Comparison of ENCODE assay signal across 2 cellular contexts in genomic region chr17:38460716-38461650, GRCh38.
A peak's percentile ranks its signal among the peaks of the same experiment; 100 is the strongest.
TF ChIP-seq lines count a peak whose summit lies in the region.

No MANE protein-coding gene starts in this region.

TF ChIP-seq in A549, 52 proteins besides CTCF, POLR2A, EP300 and RAD21 (continued from another document):
- no peak for TF ChIP-seq ELK1 (IDR thresholded peaks at IDR 0.05; ENCODE audit: low read depth, low read length)

TF ChIP-seq in K562, 482 proteins besides CTCF, POLR2A, EP300 and RAD21:
- TF ChIP-seq E2F8 (IDR thresholded peaks at IDR 0.05; ENCODE audit: low read depth, partially characterized antibody), result peak; percentile 73
- TF ChIP-seq ZC3H8 (IDR thresholded peaks at IDR 0.05), result no peak
- TF ChIP-seq MNT (conservative IDR thresholded peaks at IDR 0.05), result 0 out of 4 replicates have a peak, but pooled peaks of 1 of the 2 experiments have one; percentile 10
- TF ChIP-seq VEZF1 (CRISPR knock-in tag; IDR thresholded peaks at IDR 0.05), result peak; percentile 36
- 0 out of 2 replicates have a peak, but pooled peaks have one; percentile 2 for TF ChIP-seq MGA (IDR thresholded peaks at IDR 0.05)
- TF ChIP-seq EGR1 (conservative IDR thresholded peaks at IDR 0.05), result 0 out of 2 replicates have a peak, but pooled peaks have one; percentile 28
- TF ChIP-seq ZNF263 (CRISPR knock-in tag; IDR thresholded peaks at IDR 0.05; ENCODE audit: borderline replicate concordance), result peak; percentile 91
- no peak for TF ChIP-seq NRF1 (conservative IDR thresholded peaks at IDR 0.05 in 1 of 2, IDR thresholded peaks at IDR 0.05 in 1 of 2)
- TF ChIP-seq MCM5 (IDR thresholded peaks at IDR 0.05; ENCODE audit: low read depth), result no peak
- TF ChIP-seq C11orf30 (IDR thresholded peaks at IDR 0.05; ENCODE audit: low read depth), result no peak
- no peak for TF ChIP-seq XRCC4 (IDR thresholded peaks at IDR 0.05; ENCODE audit: extremely low read depth, insufficient read depth, insufficient read length)
- peak in 1 of 2 experiments; percentile 37 for TF ChIP-seq E2F6 (IDR thresholded peaks at IDR 0.05; ENCODE audit: borderline replicate concordance in 1 of 2, extremely low read depth in 1 of 2, insufficient read depth in 1 of 2, insufficient read length in 1 of 2, low read depth in 1 of 2, low read length in 1 of 2, poor library complexity in 1 of 2, severe bottlenecking in 1 of 2)
